In the genomic region with DNA sequence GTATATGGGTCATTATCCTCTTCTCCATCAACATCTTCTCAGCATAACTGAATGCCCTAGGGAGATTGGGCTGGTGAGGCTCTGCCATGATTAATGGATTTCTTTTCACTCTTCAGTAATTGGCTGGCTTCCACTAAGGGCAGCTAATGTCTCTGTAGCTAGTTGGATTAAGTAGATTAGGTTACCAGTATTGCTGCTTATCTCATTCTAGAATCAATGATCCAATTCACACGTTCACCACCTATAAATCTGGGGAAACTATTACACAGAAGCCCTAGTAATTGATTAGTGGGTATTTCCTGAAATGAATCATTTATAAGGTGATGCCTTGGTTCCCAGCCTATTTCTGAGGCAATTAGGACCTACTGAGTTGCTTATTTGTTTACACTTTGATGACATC, we compare ENCODE assay signal across 26 cellular contexts.
DNase-seq lines count a peak whose midpoint lies in the region; ATAC-seq and TF ChIP-seq lines count a peak whose summit lies in the region.
"Had no signal": no experiment of that assay in that cellular context is flagged by ENCODE, and none has a peak within 500 bp of the region (broad histone marks: within the 10 kb centered on the region; RNA-seq: fewer than 3 reads in every experiment).

No MANE protein-coding gene starts in this region.

- TF ChIP-seq POLR2A in suprapubic skin (IDR thresholded peaks at IDR 0.05), result no peak
- no peak for TF ChIP-seq POLR2A in testis (IDR thresholded peaks at IDR 0.05)

- no peaks in the 10 kb centered on the region for H3K36me3 Mint-ChIP-seq in endothelial cell (ENCODE audit: low read depth, unreplicated experiment)
- no peaks in the 10 kb centered on the region for H3K36me3 Mint-ChIP-seq in CD8-positive, alpha-beta T cell
- H3K36me3 Mint-ChIP-seq: memory B cell had no signal

- H3K27ac ChIP-seq in suprapubic skin (no peak overlapping the region), testis (no peak overlapping the region)
- H3K27ac ChIP-seq in CD8-positive, alpha-beta T cell (ENCODE audit: low read depth, low read length), result no peak overlapping the region
- H3K27ac ChIP-seq: adrenal gland, hepatocyte had no signal

- no peaks in the 10 kb centered on the region for H3K27me3 Mint-ChIP-seq in endothelial cell (ENCODE audit: unreplicated experiment)
- peaks cover 13% of the 10 kb centered on the region for H3K27me3 Mint-ChIP-seq in CD8-positive, alpha-beta T cell (ENCODE audit: low read depth)
- H3K27me3 Mint-ChIP-seq: memory B cell had no signal

- DNase-seq in NCI-H748 (lab: John Stamatoyannopoulos, UW; ENCODE audit: unreplicated experiment), result peak; percentile 4
- no peak for DNase-seq in NCI-H748 treated with DMSO at 0.1 percent for 48 hours (lab: John Stamatoyannopoulos, UW)
- peak; percentile 29 for DNase-seq in NCI-H69 (lab: John Stamatoyannopoulos, UW)
- DNase-seq in endothelial cell (ENCODE audit: low spot score), result no peak
- DNase-seq in retinal pigment epithelial cell (ENCODE audit: low read depth), result peak; percentile 59
- DNase-seq in suprapubic skin (ENCODE audit: low spot score in 2 of 2), result no peak
- DNase-seq in testis, result no peak
- no peak for DNase-seq in CD8-positive, alpha-beta T cell
- DNase-seq: activated CD4-positive, alpha-beta T cell treated with anti-CD3 and anti-CD28 coated beads, Interleukin-2, amount 50 U/mL, for 48 hours; activated naive CD4-positive, alpha-beta T cell treated with anti-CD3 and anti-CD28 coated beads for 36 hours; adrenal gland; AML-193; CD4-positive, alpha-beta T cell; effector CD8-positive, alpha-beta T cell; foreskin fibroblast; NCI-H1092 treated with DMSO at 0.1 percent for 48 hours; NCI-H1930; NCI-H446 treated with DMSO at 0.1 percent for 48 hours; SIG-M5; stimulated activated CD4-positive, alpha-beta T cell treated with anti-CD3 and anti-CD28 coated beads, Interleukin-15, amount 100 ng/mL, for 24 hours; stimulated activated naive CD8-positive, alpha-beta T cell treated with anti-CD3 and anti-CD28 coated beads, Interleukin-15, Interleukin-2, amounts not matched to agents 100 U/mL and 50 U/mL, for 24 hours; T-helper 1 cell had no signal

- intact Hi-C loops in testis (cut with DNase I; ENCODE audit: low total_unique reads), result no loop called here
- intact Hi-C loops in CD8-positive, alpha-beta T cell (cut with DNase I, micrococcal nuclease), result no loop called here

- TF ChIP-seq CTCF in endothelial cell (IDR thresholded peaks at IDR 0.05; ENCODE audit: unreplicated experiment) (no peak), retinal pigment epithelial cell (conservative IDR thresholded peaks at IDR 0.05; ENCODE audit: low read depth, low read length) (no peak), suprapubic skin (IDR thresholded peaks at IDR 0.05) (no peak), testis (IDR thresholded peaks at IDR 0.05) (no peak)
- no peak for TF ChIP-seq CTCF in CD8-positive, alpha-beta T cell (IDR thresholded peaks at IDR 0.05)

- H3K4me1 Mint-ChIP-seq in endothelial cell (ENCODE audit: unreplicated experiment), result peaks cover 32% of the 10 kb centered on the region
- no peaks in the 10 kb centered on the region for H3K4me1 Mint-ChIP-seq in CD8-positive, alpha-beta T cell (ENCODE audit: low read depth)
- H3K4me1 Mint-ChIP-seq: memory B cell had no signal

- H3K9me3 ChIP-seq in suprapubic skin (no peaks in the 10 kb centered on the region), testis (no peaks in the 10 kb centered on the region)
- H3K9me3 ChIP-seq in CD8-positive, alpha-beta T cell (ENCODE audit: low read length), result no peaks in the 10 kb centered on the region
- H3K9me3 ChIP-seq: adrenal gland had no signal

- CTCF ChIA-PET in CD8-positive, alpha-beta T cell (lab: Charles Lee), result no interaction called here

- no peak overlapping the region for H3K4me3 Mint-ChIP-seq in endothelial cell (ENCODE audit: unreplicated experiment)
- H3K4me3 Mint-ChIP-seq in CD8-positive, alpha-beta T cell, result no peak overlapping the region
- H3K4me3 Mint-ChIP-seq: activated naive CD4-positive, alpha-beta T cell treated with anti-CD3 and anti-CD28 coated beads for 36 hours; CD4-positive, alpha-beta T cell; GM23338; memory B cell had no signal

- H3K4me1 ChIP-seq in suprapubic skin (peaks cover 25% of the 10 kb centered on the region), testis (no peaks in the 10 kb centered on the region)
- no peaks in the 10 kb centered on the region for H3K4me1 ChIP-seq in CD8-positive, alpha-beta T cell (ENCODE audit: insufficient read depth, low read length)
- H3K4me1 ChIP-seq: adrenal gland had no signal

- H3K9me3 Mint-ChIP-seq in endothelial cell (ENCODE audit: unreplicated experiment), result no peaks in the 10 kb centered on the region
- no peaks in the 10 kb centered on the region for H3K9me3 Mint-ChIP-seq in CD8-positive, alpha-beta T cell
- H3K9me3 Mint-ChIP-seq: activated naive CD4-positive, alpha-beta T cell treated with anti-CD3 and anti-CD28 coated beads for 36 hours; CD4-positive, alpha-beta T cell; GM23338; memory B cell had no signal

- TF ChIP-seq EP300 in suprapubic skin (IDR thresholded peaks at IDR 0.05), result no peak

- no peak for ATAC-seq in CD8-positive, alpha-beta T cell
- ATAC-seq: Panc1; stimulated activated naive CD8-positive, alpha-beta T cell treated with anti-CD3 and anti-CD28 coated beads, Interleukin-15, Interleukin-2, amounts not matched to agents 100 U/mL and 50 U/mL, for 24 hours had no signal

- POLR2A ChIA-PET in CD8-positive, alpha-beta T cell (lab: Charles Lee), result no interaction called here

- H3K27me3 ChIP-seq in suprapubic skin (no peaks in the 10 kb centered on the region), testis (no peaks in the 10 kb centered on the region)
- no peaks in the 10 kb centered on the region for H3K27me3 ChIP-seq in CD8-positive, alpha-beta T cell (ENCODE audit: insufficient read depth, low read length)
- H3K27me3 ChIP-seq: adrenal gland, hepatocyte had no signal

- peak overlapping the region; percentile 42 for H3K27ac Mint-ChIP-seq in endothelial cell (ENCODE audit: unreplicated experiment)
- H3K27ac Mint-ChIP-seq in CD8-positive, alpha-beta T cell, result no peak overlapping the region
- H3K27ac Mint-ChIP-seq: activated naive CD4-positive, alpha-beta T cell treated with anti-CD3 and anti-CD28 coated beads for 36 hours; CD4-positive, alpha-beta T cell; GM23338; memory B cell had no signal

- no peak overlapping the region for H3K4me3 ChIP-seq in retinal pigment epithelial cell (ENCODE audit: low read length)
- H3K4me3 ChIP-seq in suprapubic skin, result no peak overlapping the region
- no peak overlapping the region for H3K4me3 ChIP-seq in testis
- no peak overlapping the region for H3K4me3 ChIP-seq in CD8-positive, alpha-beta T cell (ENCODE audit: low read depth, low read length)
- H3K4me3 ChIP-seq: adrenal gland, GM23338, hepatocyte had no signal

- H3K36me3 ChIP-seq in suprapubic skin (no peaks in the 10 kb centered on the region), testis (ENCODE audit: low read depth, missing control alignments) (no peaks in the 10 kb centered on the region)
- H3K36me3 ChIP-seq in CD8-positive, alpha-beta T cell (ENCODE audit: insufficient read depth, low read length), result no peaks in the 10 kb centered on the region
- H3K36me3 ChIP-seq: adrenal gland had no signal

- WGBS in suprapubic skin, result 38% methylated on average over 1 of the region's 1 CpG
- 64 to 70% methylated on average over 1 of the region's 1 CpG for WGBS in testis, 2 donors

Comparison
In these comparisons a context has a peak if more than half of its experiments do, and no peak if none do; other contexts are left out.
1. DNase-seq: peak in NCI-H748 (single experiment), NCI-H69 (single experiment) and retinal pigment epithelial cell (single experiment); none in NCI-H748 treated with DMSO at 0.1 percent for 48 hours (single experiment), endothelial cell (single experiment), suprapubic skin (0 of 2), testis (single experiment) and CD8-positive, alpha-beta T cell (0 of 7).